9 cellular contexts compared by ENCODE assay signal in genomic region chr6:104682722-104683643, GRCh38.
DNase-seq lines count a peak whose midpoint lies in the region; ATAC-seq and TF ChIP-seq lines count a peak whose summit lies in the region.
"Had no signal": no experiment of that assay in that cellular context is flagged by ENCODE, and none has a peak within 500 bp of the region (broad histone marks: within the 10 kb centered on the region; RNA-seq: fewer than 3 reads in every experiment).

No MANE protein-coding gene starts in this region.

- no peaks in the 10 kb centered on the region for H3K36me3 Mint-ChIP-seq in activated naive CD8-positive, alpha-beta T cell treated with anti-CD3 and anti-CD28 coated beads, Interleukin-2, amount 50 U/mL, for 24 hours (ENCODE audit: low read depth)
- H3K36me3 Mint-ChIP-seq: activated naive CD4-positive, alpha-beta T cell treated with anti-CD3 and anti-CD28 coated beads, Interleukin-2, amount 50 U/mL, for 24 hours had no signal

- no peak overlapping the region for H3K27ac ChIP-seq in SU-DHL-6 (ENCODE audit: low read depth, low read length)

- H3K9me3 ChIP-seq in SU-DHL-6 (ENCODE audit: insufficient read depth, low read length), result no peaks in the 10 kb centered on the region

- H4K20me1 ChIP-seq in SU-DHL-6 (ENCODE audit: low read depth, low read length), result no peaks in the 10 kb centered on the region

- H3F3A ChIP-seq in SU-DHL-6 (ENCODE audit: insufficient read depth), result no peaks in the 10 kb centered on the region

- H3K4me1 Mint-ChIP-seq in activated naive CD8-positive, alpha-beta T cell treated with anti-CD3 and anti-CD28 coated beads, Interleukin-2, amount 50 U/mL, for 24 hours, result peaks cover 4% of the 10 kb centered on the region

- H3K36me3 ChIP-seq in SU-DHL-6 (ENCODE audit: low read length), result no peaks in the 10 kb centered on the region

- no peak overlapping the region for H3K9ac ChIP-seq in SU-DHL-6 (ENCODE audit: low read length)

- H2AFZ ChIP-seq in SU-DHL-6 (ENCODE audit: low read depth, low read length, severe bottlenecking), result peak overlapping the region; percentile 64

- H3K79me2 ChIP-seq in SU-DHL-6 (ENCODE audit: insufficient read depth, low read length), result no peaks in the 10 kb centered on the region

- no peak overlapping the region for H3K4me3 ChIP-seq in SU-DHL-6 (ENCODE audit: insufficient read depth, low read length, poor library complexity, severe bottlenecking)

- no peak overlapping the region for H3K27ac Mint-ChIP-seq in activated naive CD8-positive, alpha-beta T cell treated with anti-CD3 and anti-CD28 coated beads, Interleukin-2, amount 50 U/mL, for 24 hours
- H3K27ac Mint-ChIP-seq: activated naive CD4-positive, alpha-beta T cell treated with anti-CD3 and anti-CD28 coated beads, Interleukin-2, amount 50 U/mL, for 24 hours had no signal

- H3K9me3 Mint-ChIP-seq in activated naive CD8-positive, alpha-beta T cell treated with anti-CD3 and anti-CD28 coated beads, Interleukin-2, amount 50 U/mL, for 24 hours, result no peaks in the 10 kb centered on the region
- H3K9me3 Mint-ChIP-seq: activated naive CD4-positive, alpha-beta T cell treated with anti-CD3 and anti-CD28 coated beads, Interleukin-2, amount 50 U/mL, for 24 hours had no signal

- H3K27me3 ChIP-seq in SU-DHL-6 (ENCODE audit: low read length), result no peaks in the 10 kb centered on the region

- H3K9me2 ChIP-seq in SU-DHL-6 (replicated peaks; ENCODE audit: insufficient read depth, low read length), result no peaks in the 10 kb centered on the region

- DNase-seq in DMS153 treated with DMSO at 0.1 percent for 48 hours (lab: John Stamatoyannopoulos, UW; ENCODE audit: unreplicated experiment), result peak; percentile 9
- peak; percentile 61 for DNase-seq in HT-29 (ENCODE audit: low spot score)
- peak; percentile 82 for DNase-seq in activated naive CD8-positive, alpha-beta T cell treated with anti-CD3 and anti-CD28 coated beads, Interleukin-2, amount 50 U/mL, for 24 hours
- DNase-seq in iPS-NIHi11 (ENCODE audit: low spot score), result peak; percentile 82
- peak; percentile 74 for DNase-seq in stimulated activated CD4-positive, alpha-beta T cell treated with anti-CD3 and anti-CD28 coated beads, Interleukin-4, amount 100 ng/mL, for 24 hours

- ATAC-seq in GM21381 (IDR thresholded peaks at IDR 0.05; ENCODE audit: unreplicated experiment), result peak; percentile 78
- ATAC-seq in activated naive CD8-positive, alpha-beta T cell treated with anti-CD3 and anti-CD28 coated beads, Interleukin-2, amount 50 U/mL, for 24 hours, result no peak
- no peak for ATAC-seq in HG02840 (IDR thresholded peaks at IDR 0.05; ENCODE audit: low FRiP score, unreplicated experiment)

- peak; percentile 97 for TF ChIP-seq CTCF in SU-DHL-6 (IDR thresholded peaks at IDR 0.05; ENCODE audit: insufficient read depth, low read length, poor library complexity, severe bottlenecking)

- H3K27me3 Mint-ChIP-seq in activated naive CD8-positive, alpha-beta T cell treated with anti-CD3 and anti-CD28 coated beads, Interleukin-2, amount 50 U/mL, for 24 hours, result no peaks in the 10 kb centered on the region
- H3K27me3 Mint-ChIP-seq: activated naive CD4-positive, alpha-beta T cell treated with anti-CD3 and anti-CD28 coated beads, Interleukin-2, amount 50 U/mL, for 24 hours had no signal

- no peak overlapping the region for H3K4me2 ChIP-seq in SU-DHL-6 (ENCODE audit: low read depth, low read length, poor library complexity, severe bottlenecking)

- H3K4me3 Mint-ChIP-seq in activated naive CD8-positive, alpha-beta T cell treated with anti-CD3 and anti-CD28 coated beads, Interleukin-2, amount 50 U/mL, for 24 hours, result no peak overlapping the region
- H3K4me3 Mint-ChIP-seq: activated naive CD4-positive, alpha-beta T cell treated with anti-CD3 and anti-CD28 coated beads, Interleukin-2, amount 50 U/mL, for 24 hours had no signal

Comparison
In these comparisons a context has a peak if more than half of its experiments do, and no peak if none do; other contexts are left out.
1. DNase-seq: peak in every context shown above with its lines; median percentile 82 in activated naive CD8-positive, alpha-beta T cell treated with anti-CD3 and anti-CD28 coated beads, Interleukin-2, amount 50 U/mL, for 24 hours; 82 in iPS-NIHi11; 74 in stimulated activated CD4-positive, alpha-beta T cell treated with anti-CD3 and anti-CD28 coated beads, Interleukin-4, amount 100 ng/mL, for 24 hours; 61 in HT-29; 9 in DMS153 treated with DMSO at 0.1 percent for 48 hours.